ENCODE assay signal across 8 cellular contexts in genomic region chr6:142935553-142936517, GRCh38.
DNase-seq lines count a peak whose midpoint lies in the region; ATAC-seq lines count a peak whose summit lies in the region.

No MANE protein-coding gene starts in this region.

- H3K4me1 Mint-ChIP-seq in activated naive CD8-positive, alpha-beta T cell treated with anti-CD3 and anti-CD28 coated beads, Interleukin-2, amount 50 U/mL, for 24 hours: peaks cover 93% of the 10 kb centered on the region

- no peaks in the 10 kb centered on the region for H3K27me3 Mint-ChIP-seq in activated naive CD8-positive, alpha-beta T cell treated with anti-CD3 and anti-CD28 coated beads, Interleukin-2, amount 50 U/mL, for 24 hours

- peak overlapping the region; percentile 79 for H3K27ac Mint-ChIP-seq in activated naive CD8-positive, alpha-beta T cell treated with anti-CD3 and anti-CD28 coated beads, Interleukin-2, amount 50 U/mL, for 24 hours

- peak overlapping the region; percentile 73 for H3K4me3 Mint-ChIP-seq in activated naive CD8-positive, alpha-beta T cell treated with anti-CD3 and anti-CD28 coated beads, Interleukin-2, amount 50 U/mL, for 24 hours

- ATAC-seq in GM19455 (IDR thresholded peaks at IDR 0.05; ENCODE audit: unreplicated experiment): peak; percentile 57
- peak; percentile 51 for ATAC-seq in HG03457 (IDR thresholded peaks at IDR 0.05; ENCODE audit: unreplicated experiment)
- peak; percentile 29 for ATAC-seq in activated naive CD8-positive, alpha-beta T cell treated with anti-CD3 and anti-CD28 coated beads, Interleukin-2, amount 50 U/mL, for 24 hours

- no peaks in the 10 kb centered on the region for H3K9me3 Mint-ChIP-seq in activated naive CD8-positive, alpha-beta T cell treated with anti-CD3 and anti-CD28 coated beads, Interleukin-2, amount 50 U/mL, for 24 hours

- H3K36me3 Mint-ChIP-seq in activated naive CD8-positive, alpha-beta T cell treated with anti-CD3 and anti-CD28 coated beads, Interleukin-2, amount 50 U/mL, for 24 hours (ENCODE audit: low read depth): peaks cover 44% of the 10 kb centered on the region

- peak; percentile 13 for DNase-seq in DMS53 treated with DMSO at 0.1 percent for 48 hours (lab: John Stamatoyannopoulos, UW; ENCODE audit: unreplicated experiment)
- DNase-seq in activated naive CD8-positive, alpha-beta T cell treated with anti-CD3 and anti-CD28 coated beads, Interleukin-2, amount 50 U/mL, for 24 hours: peak; percentile 40
- no peak for DNase-seq in NCI-H2196 treated with DMSO at 0.1 percent for 48 hours (lab: John Stamatoyannopoulos, UW; ENCODE audit: unreplicated experiment)
- DNase-seq in COLO829 (ENCODE audit: low spot score): no peak
- no peak for DNase-seq in AG08395 (ENCODE audit: low spot score)
- DNase-seq in 8988T: no peak

Comparison
In these comparisons a context has a peak if more than half of its experiments do, and no peak if none do; other contexts are left out.
1. DNase-seq: peak in DMS53 treated with DMSO at 0.1 percent for 48 hours (single experiment) and activated naive CD8-positive, alpha-beta T cell treated with anti-CD3 and anti-CD28 coated beads, Interleukin-2, amount 50 U/mL, for 24 hours (single experiment); none in NCI-H2196 treated with DMSO at 0.1 percent for 48 hours (single experiment), COLO829 (single experiment), AG08395 (single experiment) and 8988T (single experiment).
2. Peak in every context shown above with its lines, with median percentiles within 50 percentile points of each other: ATAC-seq.